ENCODE assay signal across 13 cellular contexts in the genomic region with DNA sequence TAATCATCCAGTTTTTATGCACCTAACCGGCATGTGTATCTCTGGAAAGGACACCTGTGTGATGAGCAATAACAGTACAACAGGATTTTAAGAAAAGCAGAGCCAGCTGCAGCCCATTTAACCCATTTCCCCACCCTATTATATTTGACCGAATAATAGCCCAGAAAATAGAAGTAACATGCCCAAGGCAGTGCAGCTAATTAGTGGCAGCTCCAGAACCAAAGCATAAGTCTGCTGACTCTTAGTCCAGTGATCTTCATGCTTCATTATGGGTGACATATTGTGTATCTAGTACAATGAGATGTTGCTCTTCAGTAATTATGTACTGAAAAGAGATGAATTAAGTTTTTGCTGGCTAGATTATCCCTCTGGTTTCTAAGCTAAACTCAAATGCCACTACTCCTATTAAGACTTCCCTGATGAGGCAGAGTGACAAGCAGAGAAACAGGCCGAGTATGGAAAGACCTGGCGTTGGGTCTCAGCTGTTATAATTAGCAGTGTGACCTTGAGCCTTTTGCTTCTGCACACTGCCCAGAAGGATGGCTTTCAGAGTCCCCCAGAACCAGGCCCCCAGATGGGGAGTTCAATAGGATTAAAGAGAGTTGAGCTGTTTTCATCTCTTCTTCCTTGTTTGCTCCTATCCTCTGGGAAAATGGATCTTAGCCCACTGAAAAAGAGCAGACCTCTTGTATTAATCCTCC. TPM values are rescaled to one million over a fixed set of nuclear protein-coding genes. Genes with fewer than 3 reads are reported as not detected.
DNase-seq lines count a peak whose midpoint lies in the region; ATAC-seq, FAIRE-seq and TF ChIP-seq lines count a peak whose summit lies in the region.
"Had no signal": no experiment of that assay in that cellular context is flagged by ENCODE, and none has a peak within 500 bp of the region (broad histone marks: within the 10 kb centered on the region; RNA-seq: fewer than 3 reads in every experiment).

No MANE protein-coding gene starts in this region.

- H4K20me1 ChIP-seq in keratinocyte (ENCODE audit: control insufficient read depth, extremely low read depth, insufficient read depth, low read length) (no peaks in the 10 kb centered on the region), smooth muscle cell (ENCODE audit: low read depth) (no peaks in the 10 kb centered on the region)

- H3K9ac ChIP-seq in keratinocyte (ENCODE audit: control insufficient read depth, extremely low read depth, insufficient read depth, low read length) (no peak overlapping the region), smooth muscle cell (ENCODE audit: low read depth) (no peak overlapping the region)

- H3K27me3 ChIP-seq in keratinocyte (ENCODE audit: control insufficient read depth, extremely low read depth, insufficient read depth, low read length): no peaks in the 10 kb centered on the region
- H3K27me3 ChIP-seq in smooth muscle cell (ENCODE audit: low read depth): no peaks in the 10 kb centered on the region

- no peaks in the 10 kb centered on the region for H3K9me3 ChIP-seq in keratinocyte (ENCODE audit: control insufficient read depth, low read depth, low read length)
- no peaks in the 10 kb centered on the region for H3K9me3 ChIP-seq in smooth muscle cell (replicated peaks; ENCODE audit: low read depth)

- H3K79me2 ChIP-seq in keratinocyte (ENCODE audit: control insufficient read depth, insufficient read depth, low read length): no peaks in the 10 kb centered on the region
- no peaks in the 10 kb centered on the region for H3K79me2 ChIP-seq in smooth muscle cell (ENCODE audit: low read depth)

- no peaks in the 10 kb centered on the region for H3K9me1 ChIP-seq in keratinocyte (ENCODE audit: control insufficient read depth, extremely low read depth, insufficient read depth, low read length)

- 41% methylated on average over 4 of the region's 4 CpGs for WGBS in smooth muscle cell (ENCODE audit: low lambda C conversion rate)

- peak; percentile 41 for FAIRE-seq in keratinocyte (lab: Jason Lieb, UNC)

- no peaks in the 10 kb centered on the region for H3K36me3 ChIP-seq in keratinocyte (ENCODE audit: control insufficient read depth in 2 of 2, extremely low read depth in 1 of 2, insufficient read depth in 2 of 2, low read length in 2 of 2)
- no peaks in the 10 kb centered on the region for H3K36me3 ChIP-seq in smooth muscle cell (ENCODE audit: low read depth)

- H3K4me3 ChIP-seq in keratinocyte (ENCODE audit: control insufficient read depth in 2 of 3, extremely low read depth in 1 of 3, insufficient read depth in 2 of 3, low read depth in 1 of 3, low read length in 3 of 3) (peak overlapping the region in 2 of 3 experiments; percentile 23 to 36), smooth muscle cell (no peak overlapping the region)

- H3K27ac ChIP-seq in keratinocyte (ENCODE audit: control insufficient read depth, insufficient read depth, low read length) (peak overlapping the region; percentile 67), smooth muscle cell (ENCODE audit: low read depth) (peak overlapping the region; percentile 87)

- peak overlapping the region; percentile 83 for H2AFZ ChIP-seq in keratinocyte (ENCODE audit: control insufficient read depth, low read length)
- H2AFZ ChIP-seq in smooth muscle cell (ENCODE audit: low read depth): no peak overlapping the region

- dilution Hi-C loops in keratinocyte (cut with MboI; ENCODE audit: extremely low pct_ligation_motif_present, low sequenced_read_pairs): no loop called here

- TF ChIP-seq CTCF in keratinocyte (optimal IDR thresholded peaks at IDR 0.05 in 1 of 3, IDR thresholded peaks at IDR 0.05 in 1 of 3, conservative IDR thresholded peaks at IDR 0.05 in 1 of 3; ENCODE audit: extremely low read depth in 1 of 3, insufficient read depth in 2 of 3, low read length in 3 of 3) (no peak), smooth muscle cell (IDR thresholded peaks at IDR 0.05; ENCODE audit: borderline replicate concordance, insufficient read depth, poor library complexity, severe bottlenecking) (no peak)

- peak; percentile 53 for DNase-seq in NCI-H69 (lab: John Stamatoyannopoulos, UW)
- peak; percentile 30 for DNase-seq in epidermal melanocyte (ENCODE audit: insufficient read length, low spot score)
- no peak for DNase-seq in keratinocyte (ENCODE audit: low read depth, low spot score)
- DNase-seq in smooth muscle cell (lab: John Stamatoyannopoulos, UW; ENCODE audit: unreplicated experiment): no peak
- DNase-seq in stimulated activated naive CD8-positive, alpha-beta T cell treated with anti-CD3 and anti-CD28 coated beads, Interleukin-15, Interleukin-2, amounts not matched to agents 100 U/mL and 50 U/mL, for 24 hours: no peak
- DNase-seq: activated CD4-positive, alpha-beta T cell treated with anti-CD3 and anti-CD28 coated beads, Interleukin-2, amount 10 ng/mL, durations not matched to agents 7 days and 5 days; activated naive CD4-positive, alpha-beta T cell treated with anti-CD3 and anti-CD28 coated beads, Interleukin-2, amount 50 U/mL, for 16 hours; NCI-H2107; NCI-H774; occipital lobe; stimulated activated CD4-positive, alpha-beta T cell treated with anti-CD3 and anti-CD28 coated beads, Interleukin-4, amount 100 ng/mL, for 1 hour had no signal

- ATAC-seq in HG03457 (IDR thresholded peaks at IDR 0.05; ENCODE audit: unreplicated experiment): no peak
- ATAC-seq in stimulated activated naive CD8-positive, alpha-beta T cell treated with anti-CD3 and anti-CD28 coated beads, Interleukin-15, Interleukin-2, amounts not matched to agents 100 U/mL and 50 U/mL, for 24 hours: no peak
- no peak for ATAC-seq in HG02840 (IDR thresholded peaks at IDR 0.05; ENCODE audit: low FRiP score, unreplicated experiment)

- H3K4me1 ChIP-seq in keratinocyte (ENCODE audit: control insufficient read depth, extremely low read depth, insufficient read depth, low read length) (peaks cover 31% of the 10 kb centered on the region), smooth muscle cell (ENCODE audit: low read depth) (peaks cover 15% of the 10 kb centered on the region)

- H3K4me2 ChIP-seq in keratinocyte (ENCODE audit: control insufficient read depth, extremely low read depth, insufficient read depth, low read depth, low read length) (peak overlapping the region; percentile 86), smooth muscle cell (peak overlapping the region; percentile 54)

- peaks cover 6% of the 10 kb centered on the region for H3F3A ChIP-seq in smooth muscle cell (ENCODE audit: low read depth)

RNA-seq across cellular contexts. Expression of gene C1QTNF3, which starts 10.7 kb away (rescaled TPM):
- polyA plus RNA-seq in keratinocyte (0.17 to 1.1 TPM (median 1.0 TPM) in 3 replicates), smooth muscle cell (0.72 and 4.8 TPM in 2 replicates)
- not detected for polyA plus RNA-seq in keratinocyte (2011; ENCODE audit: low read depth)
- polyA plus RNA-seq in keratinocyte (2011; cell fraction: cytosol; rRNA removed): 0.10 and 0.19 TPM in 2 replicates
- polyA plus RNA-seq in keratinocyte (2011; cell fraction: nucleus; rRNA removed): 3.2 and 3.5 TPM in 2 replicates
- polyA plus RNA-seq in keratinocyte (2012; ENCODE audit: low replicate concordance): 0.25 and 0.89 TPM in 2 replicates
- 0.10 to 1.2 TPM in 2 of 3 replicates, not detected in the other for polyA minus RNA-seq in keratinocyte
- not detected for polyA minus RNA-seq in keratinocyte (2011; cell fraction: cytosol; rRNA and poly(A)+ RNA removed)
- polyA minus RNA-seq in keratinocyte (2011; cell fraction: nucleus; rRNA and poly(A)+ RNA removed): 1.8 and 3.3 TPM in 2 replicates
- total RNA-seq in smooth muscle cell: 3.7 and 8.3 TPM in 2 replicates

RNA-seq across cellular contexts. Expression of gene AMACR, which starts 45.9 kb away (rescaled TPM):
- polyA plus RNA-seq in keratinocyte: 20.3 to 34.6 TPM (median 22.3 TPM) in 3 replicates
- polyA plus RNA-seq in keratinocyte (2011; ENCODE audit: low read depth): 9.7 TPM
- polyA plus RNA-seq in keratinocyte (2011; cell fraction: cytosol; rRNA removed): 19.6 and 25.0 TPM in 2 replicates
- polyA plus RNA-seq in keratinocyte (2011; cell fraction: nucleus; rRNA removed): 28.6 and 31.2 TPM in 2 replicates
- 6.7 and 14.1 TPM in 2 replicates for polyA plus RNA-seq in keratinocyte (2012; ENCODE audit: low replicate concordance)
- polyA minus RNA-seq in keratinocyte: 1.0 to 22.3 TPM (median 7.9 TPM) in 3 replicates
- polyA minus RNA-seq in keratinocyte (2011; cell fraction: cytosol; rRNA and poly(A)+ RNA removed): 11.3 TPM
- polyA minus RNA-seq in keratinocyte (2011; cell fraction: nucleus; rRNA and poly(A)+ RNA removed): 7.9 and 19.9 TPM in 2 replicates
- total RNA-seq in smooth muscle cell: 13.8 and 14.5 TPM in 2 replicates
- polyA plus RNA-seq in smooth muscle cell: 14.1 and 14.5 TPM in 2 replicates

Comparison
In these comparisons a context has a peak if more than half of its experiments do, and no peak if none do; other contexts are left out.
1. DNase-seq: peak in NCI-H69 (single experiment) and epidermal melanocyte (single experiment); none in keratinocyte (single experiment), smooth muscle cell (single experiment) and stimulated activated naive CD8-positive, alpha-beta T cell treated with anti-CD3 and anti-CD28 coated beads, Interleukin-15, Interleukin-2, amounts not matched to agents 100 U/mL and 50 U/mL, for 24 hours (single experiment).